ENCODE assay signal across 6 cellular contexts in genomic region chr3:53641397-53641796, GRCh38.
"Had no signal": no experiment of that assay in that cellular context is flagged by ENCODE, and none has a peak within 500 bp of the region (broad histone marks: within the 10 kb centered on the region; RNA-seq: fewer than 3 reads in every experiment).

No MANE protein-coding gene starts in this region.

- H3K36me3 ChIP-seq: HAP-1 had no signal

- FAIRE-seq: HTR-8/SVneo had no signal

- H3K9me3 ChIP-seq: HAP-1 had no signal

- H3K4me1 ChIP-seq: HAP-1 had no signal

- H3K4me3 ChIP-seq: GM23248, HAP-1 had no signal

- ATAC-seq: HCT116 had no signal

- H3K27ac ChIP-seq: GM23248 had no signal

- DNase-seq: GM23248, GOT3, H7 had no signal
